In genomic region chr10:112131361-112131760, GRCh38 we compare ENCODE assay signal across 26 cellular contexts.
"Had no signal": no experiment of that assay in that cellular context is flagged by ENCODE, and none has a peak within 500 bp of the region (broad histone marks: within the 10 kb centered on the region; RNA-seq: fewer than 3 reads in every experiment).

No MANE protein-coding gene starts in this region.

- H3K9me3 Mint-ChIP-seq: activated CD4-positive, alpha-beta memory T cell treated with anti-CD3 and anti-CD28 coated beads, Interleukin-2, amount 10 ng/mL, durations not matched to agents 7 days and 5 days; activated CD4-positive, alpha-beta T cell treated with anti-CD3 and anti-CD28 coated beads, Interleukin-2, amount 10 ng/mL, durations not matched to agents 7 days and 5 days; activated naive CD4-positive, alpha-beta T cell treated with anti-CD3 and anti-CD28 coated beads, Interleukin-2, amount 10 ng/mL, durations not matched to agents 7 days and 5 days; activated T-cell treated with anti-CD3 and anti-CD28 coated beads, Interleukin-2, amount 50 U/mL, for 24 hours; immature natural killer cell; naive B cell; neural crest cell; T-helper 1 cell treated with Interleukin-12 subunit alpha and Interleukin-12 subunit beta and Interleukin-4 antibody, amounts not matched to agents 30 μg/mL and 1 μg/mL, for 36 hours had no signal

- ATAC-seq: left lung, right cardiac atrium had no signal

- H3K4me3 Mint-ChIP-seq: activated CD4-positive, alpha-beta memory T cell treated with anti-CD3 and anti-CD28 coated beads, Interleukin-2, amount 10 ng/mL, durations not matched to agents 7 days and 5 days; activated CD4-positive, alpha-beta T cell treated with anti-CD3 and anti-CD28 coated beads, Interleukin-2, amount 10 ng/mL, durations not matched to agents 7 days and 5 days; activated naive CD4-positive, alpha-beta T cell treated with anti-CD3 and anti-CD28 coated beads, Interleukin-2, amount 10 ng/mL, durations not matched to agents 7 days and 5 days; activated T-cell treated with anti-CD3 and anti-CD28 coated beads, Interleukin-2, amount 50 U/mL, for 24 hours; immature natural killer cell; naive B cell; neural crest cell; T-helper 1 cell treated with Interleukin-12 subunit alpha and Interleukin-12 subunit beta and Interleukin-4 antibody, amounts not matched to agents 30 μg/mL and 1 μg/mL, for 36 hours had no signal

- H3K27ac Mint-ChIP-seq: activated CD4-positive, alpha-beta memory T cell treated with anti-CD3 and anti-CD28 coated beads, Interleukin-2, amount 10 ng/mL, durations not matched to agents 7 days and 5 days; activated CD4-positive, alpha-beta T cell treated with anti-CD3 and anti-CD28 coated beads, Interleukin-2, amount 10 ng/mL, durations not matched to agents 7 days and 5 days; activated naive CD4-positive, alpha-beta T cell treated with anti-CD3 and anti-CD28 coated beads, Interleukin-2, amount 10 ng/mL, durations not matched to agents 7 days and 5 days; activated T-cell treated with anti-CD3 and anti-CD28 coated beads, Interleukin-2, amount 50 U/mL, for 24 hours; immature natural killer cell; naive B cell; T-helper 1 cell treated with Interleukin-12 subunit alpha and Interleukin-12 subunit beta and Interleukin-4 antibody, amounts not matched to agents 30 μg/mL and 1 μg/mL, for 36 hours had no signal

- H3K27me3 Mint-ChIP-seq: activated CD4-positive, alpha-beta T cell treated with anti-CD3 and anti-CD28 coated beads, Interleukin-2, amount 10 ng/mL, durations not matched to agents 7 days and 5 days; activated T-cell treated with anti-CD3 and anti-CD28 coated beads, Interleukin-2, amount 50 U/mL, for 24 hours had no signal

- DNase-seq: activated CD4-positive, alpha-beta memory T cell treated with anti-CD3 and anti-CD28 coated beads, Interleukin-2, amount 10 ng/mL, durations not matched to agents 7 days and 5 days; activated CD4-positive, alpha-beta T cell treated with anti-CD3 and anti-CD28 coated beads for 1 hour; activated CD4-positive, alpha-beta T cell treated with anti-CD3 and anti-CD28 coated beads, Interleukin-2, amount 10 ng/mL, durations not matched to agents 7 days and 5 days; activated CD8-positive, alpha-beta memory T cell treated with anti-CD3 and anti-CD28 coated beads, Interleukin-2, amount 50 U/mL, for 48 hours; activated gamma-delta T cell; activated naive CD4-positive, alpha-beta T cell treated with anti-CD3 and anti-CD28 coated beads, Interleukin-2, amount 10 ng/mL, durations not matched to agents 7 days and 5 days; activated T-cell treated with anti-CD3 and anti-CD28 coated beads, Interleukin-2, amount 50 U/mL, for 24 hours; amniotic stem cell; brain microvascular endothelial cell; dorsolateral prefrontal cortex; effector memory CD4-positive, alpha-beta T cell; heart left ventricle; hypothalamus; immature natural killer cell; left lung; naive B cell; right cardiac atrium; stimulated activated CD4-positive, alpha-beta T cell treated with anti-CD3 and anti-CD28 coated beads, Interleukin-2, amount 100 ng/mL, for 48 hours; stimulated activated naive CD4-positive, alpha-beta T cell treated with Interleukin-2 at 50 U/mL for 16 hours; T-helper 9 cell; testis; transverse colon; uterus; WERI-Rb-1 had no signal

- H3K4me1 Mint-ChIP-seq: activated CD4-positive, alpha-beta memory T cell treated with anti-CD3 and anti-CD28 coated beads, Interleukin-2, amount 10 ng/mL, durations not matched to agents 7 days and 5 days; activated CD4-positive, alpha-beta T cell treated with anti-CD3 and anti-CD28 coated beads, Interleukin-2, amount 10 ng/mL, durations not matched to agents 7 days and 5 days; activated naive CD4-positive, alpha-beta T cell treated with anti-CD3 and anti-CD28 coated beads, Interleukin-2, amount 10 ng/mL, durations not matched to agents 7 days and 5 days; immature natural killer cell; naive B cell; neural crest cell had no signal

- H3K36me3 Mint-ChIP-seq: activated naive CD4-positive, alpha-beta T cell treated with anti-CD3 and anti-CD28 coated beads, Interleukin-2, amount 10 ng/mL, durations not matched to agents 7 days and 5 days; immature natural killer cell; naive B cell had no signal
